ENCODE assay signal across 18 cellular contexts in the genomic region with DNA sequence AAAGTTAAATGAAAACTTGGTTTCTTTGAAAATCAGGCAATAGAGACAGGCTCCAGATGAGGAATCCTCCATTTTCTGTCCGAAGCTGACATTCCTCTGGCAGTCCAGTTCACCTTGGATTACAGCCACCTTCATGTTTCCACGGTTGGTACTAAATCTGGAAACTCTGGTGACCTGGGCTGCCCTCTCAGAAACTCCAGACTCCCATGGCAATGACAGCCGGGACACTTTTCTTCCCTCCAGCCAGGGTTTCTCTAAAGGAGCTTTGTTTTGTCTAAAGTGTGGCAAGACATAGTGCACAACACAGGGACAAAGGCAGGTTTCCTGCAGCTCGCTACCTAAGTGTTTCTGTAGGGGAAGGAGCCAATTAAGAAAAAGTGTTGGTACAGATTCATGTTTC. TPM values are rescaled to one million over a fixed set of nuclear protein-coding genes. Genes with fewer than 3 reads are reported as not detected.
DNase-seq lines count a peak whose midpoint lies in the region; ATAC-seq and TF ChIP-seq lines count a peak whose summit lies in the region.
"Had no signal": no experiment of that assay in that cellular context is flagged by ENCODE, and none has a peak within 500 bp of the region (broad histone marks: within the 10 kb centered on the region; RNA-seq: fewer than 3 reads in every experiment).

No MANE protein-coding gene starts in this region.

- DNase-seq in AG08395 (ENCODE audit: low spot score), result peak; percentile 33
- DNase-seq in fibroblast of gingiva (ENCODE audit: low read depth), result peak; percentile 41
- peak; percentile 28 for DNase-seq in myocyte (ENCODE audit: low read depth)
- DNase-seq in MCF 10A (ENCODE audit: unreplicated experiment), result no peak
- DNase-seq in occipital lobe (lab: John Stamatoyannopoulos, UW), result no peak
- DNase-seq: activated CD4-positive, alpha-beta T cell treated with anti-CD3 and anti-CD28 coated beads for 4 hours; AML-193; DMS53; mammary epithelial cell; NCI-H187; NCI-H524 treated with DMSO at 0.1 percent for 48 hours; Peyer's patch; stimulated activated CD4-positive, alpha-beta T cell treated with anti-CD3 and anti-CD28 coated beads, Interleukin-12 subunit alpha, Interleukin-12 subunit beta, amount 100 ng/mL, for 4 hours had no signal

- POLR2A ChIA-PET in MCF 10A (lab: Yijun Ruan, JAX), result no interaction called here

- no peaks in the 10 kb centered on the region for H3K9me3 Mint-ChIP-seq in MCF 10A (ENCODE audit: unreplicated experiment)

- no peak for ATAC-seq in GM21737 (IDR thresholded peaks at IDR 0.05; ENCODE audit: unreplicated experiment)
- no peak for ATAC-seq in GM19467 (IDR thresholded peaks at IDR 0.05; ENCODE audit: unreplicated experiment)

- TF ChIP-seq CTCF in MCF 10A (IDR thresholded peaks at IDR 0.05; ENCODE audit: unreplicated experiment), result no peak

- no peaks in the 10 kb centered on the region for H3K4me1 Mint-ChIP-seq in MCF 10A (ENCODE audit: insufficient read depth, unreplicated experiment)

- H3K4me3 Mint-ChIP-seq in MCF 10A (ENCODE audit: unreplicated experiment), result no peak overlapping the region

- peaks cover 6% of the 10 kb centered on the region; the same call in 1 of the 2 replicates for H3K4me1 ChIP-seq in HUES48 (ENCODE audit: control insufficient read depth, insufficient read depth, low read length)
- H3K4me1 ChIP-seq: Peyer's patch had no signal

- intact Hi-C loops in MCF 10A (cut with micrococcal nuclease), result no loop called here

- no peaks in the 10 kb centered on the region for H3K27me3 Mint-ChIP-seq in MCF 10A (ENCODE audit: insufficient read depth, unreplicated experiment)

- H3K4me3 ChIP-seq in HUES48 (ENCODE audit: low read depth, low read length), result no peak overlapping the region
- H3K4me3 ChIP-seq: Peyer's patch had no signal

- CTCF ChIA-PET in MCF 10A (lab: Yijun Ruan, JAX), result interaction anchor here (0.6 kb wide), 1 partner anchor 155 kb away, joined by 3 read pairs; no protein-coding TSS in a partner anchor

- H3K27me3 ChIP-seq in HUES48 (ENCODE audit: control insufficient read depth, insufficient read depth, low read length), result no peaks in the 10 kb centered on the region
- H3K27me3 ChIP-seq: Peyer's patch had no signal

- H3K36me3 ChIP-seq in HUES48 (ENCODE audit: control insufficient read depth, insufficient read depth, low read length), result peaks cover 39% of the 10 kb centered on the region

- peaks cover 57% of the 10 kb centered on the region for H3K36me3 Mint-ChIP-seq in MCF 10A (ENCODE audit: insufficient read depth, unreplicated experiment)

- no peak overlapping the region for H3K27ac Mint-ChIP-seq in MCF 10A (ENCODE audit: low read depth, unreplicated experiment)

- no TSS peak for BruUV-seq in MCF 10A (replicated peaks; lab: Mats Ljungman, UMichigan)

- H3K9ac ChIP-seq in HUES48 (ENCODE audit: low read depth, low read length), result no peak overlapping the region

- H3K9me3 ChIP-seq in HUES48 (ENCODE audit: control insufficient read depth, insufficient read depth, low read length), result no peaks in the 10 kb centered on the region; the same call in 1 of the 2 replicates
- H3K9me3 ChIP-seq: Peyer's patch had no signal

- peak overlapping the region; percentile 5 for H3K27ac ChIP-seq in HUES48 (ENCODE audit: low read depth, low read length)
- H3K27ac ChIP-seq: Peyer's patch had no signal

RNA-seq across cellular contexts. Expression of a gene that starts 36.0 kb away (rescaled TPM):
- total RNA-seq in myocyte (26.6 and 29.3 TPM in 2 replicates), MCF 10A (2022) (29.5 and 33.1 TPM in 2 replicates), occipital lobe (38.4 TPM)
- polyA plus RNA-seq in myocyte (2012), result 12.4 TPM

RNA-seq across cellular contexts. Expression of a gene that starts 40.4 kb away (rescaled TPM):
- total RNA-seq in myocyte, result not detected in 2 replicates
- polyA plus RNA-seq in myocyte (2012), result 0.23 TPM
- total RNA-seq in MCF 10A (2022), result not detected in 2 replicates
- 0.62 TPM for total RNA-seq in occipital lobe
- polyA plus RNA-seq: mammary epithelial cell had no signal

RNA-seq across cellular contexts. Expression of a gene that starts 41.6 kb away (rescaled TPM):
- not detected in 2 replicates for total RNA-seq in myocyte
- polyA plus RNA-seq in myocyte (2012), result 0.11 TPM
- not detected in 2 replicates for total RNA-seq in MCF 10A (2022)
- not detected for total RNA-seq in occipital lobe
- total RNA-seq: mammary epithelial cell, omental fat pad, Peyer's patch had no signal
- polyA plus RNA-seq: esophagus, mammary epithelial cell had no signal

Comparison
In these comparisons a context has a peak if more than half of its experiments do, and no peak if none do; other contexts are left out.
1. DNase-seq: peak in AG08395 (single experiment), fibroblast of gingiva (single experiment) and myocyte (single experiment); none in MCF 10A (single experiment) and occipital lobe (single experiment).